ENCODE assay signal across 1 cellular context in genomic region chr12:27005495-27005894, GRCh38.
TF ChIP-seq lines count a peak whose summit lies in the region.

No MANE protein-coding gene starts in this region.

TF ChIP-seq in K562, 482 proteins besides CTCF, POLR2A, EP300 and RAD21 (continued from another document):
- TF ChIP-seq, protein P1, sequence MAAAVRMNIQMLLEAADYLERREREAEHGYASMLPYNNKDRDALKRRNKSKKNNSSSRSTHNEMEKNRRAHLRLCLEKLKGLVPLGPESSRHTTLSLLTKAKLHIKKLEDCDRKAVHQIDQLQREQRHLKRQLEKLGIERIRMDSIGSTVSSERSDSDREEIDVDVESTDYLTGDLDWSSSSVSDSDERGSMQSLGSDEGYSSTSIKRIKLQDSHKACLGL (CRISPR knock-in tag; IDR thresholded peaks at IDR 0.05; ENCODE audit: borderline replicate concordance, poor library complexity, severe bottlenecking): no peak
- no peak for TF ChIP-seq RFX5 (IDR thresholded peaks at IDR 0.05; ENCODE audit: low read depth, low read length)
- TF ChIP-seq C11orf30 (IDR thresholded peaks at IDR 0.05; ENCODE audit: low read depth): peak; percentile 64; the same call in 1 of the 2 replicates
- TF ChIP-seq, protein P2, sequence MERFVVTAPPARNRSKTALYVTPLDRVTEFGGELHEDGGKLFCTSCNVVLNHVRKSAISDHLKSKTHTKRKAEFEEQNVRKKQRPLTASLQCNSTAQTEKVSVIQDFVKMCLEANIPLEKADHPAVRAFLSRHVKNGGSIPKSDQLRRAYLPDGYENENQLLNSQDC (CRISPR knock-in tag; IDR thresholded peaks at IDR 0.05): no peak
- peak; percentile 59; the same call in 1 of the 2 replicates for TF ChIP-seq MAFG (tag; conservative IDR thresholded peaks at IDR 0.05)
- TF ChIP-seq ZNF224 (CRISPR knock-in tag; IDR thresholded peaks at IDR 0.05): no peak
- TF ChIP-seq CBX5 (IDR thresholded peaks at IDR 0.05; ENCODE audit: borderline replicate concordance, low read depth): no peak
- TF ChIP-seq MAFF (IDR thresholded peaks at IDR 0.05; ENCODE audit: low read length): peak; percentile 37; the same call in 1 of the 2 replicates
TF ChIP-seq in K562: peak in this region for 5.
